1 cellular context compared by ENCODE assay signal in genomic region chr3:112377418-112378071, GRCh38.
A peak's percentile ranks its signal among the peaks of the same experiment; 100 is the strongest.
TF ChIP-seq lines count a peak whose summit lies in the region.

No MANE protein-coding gene starts in this region.

TF ChIP-seq in HEK293, 187 proteins besides CTCF, POLR2A, EP300 and RAD21 (continued from another document):
- TF ChIP-seq ZBTB26 (tag by site-specific recombination; optimal IDR thresholded peaks at IDR 0.05) = no peak
- TF ChIP-seq GFI1B (tag by site-specific recombination; IDR thresholded peaks at IDR 0.05) = no peak
- no peak for TF ChIP-seq REPIN1 (tag by site-specific recombination; IDR thresholded peaks at IDR 0.05; ENCODE audit: low read depth)
- TF ChIP-seq ZNF560 (tag by site-specific recombination; IDR thresholded peaks at IDR 0.05; ENCODE audit: borderline replicate concordance) = no peak
- no peak for TF ChIP-seq ZBTB7A (tag by site-specific recombination; IDR thresholded peaks at IDR 0.05; ENCODE audit: low read depth)
- no peak for TF ChIP-seq ZNF133 (tag by site-specific recombination; IDR thresholded peaks at IDR 0.05)
- no peak for TF ChIP-seq ZNF26 (tag by site-specific recombination; IDR thresholded peaks at IDR 0.05)
- no peak for TF ChIP-seq ZBTB44 (tag by site-specific recombination; IDR thresholded peaks at IDR 0.05)
- no peak for TF ChIP-seq PBX3 (CRISPR knock-in tag; IDR thresholded peaks at IDR 0.05)
- TF ChIP-seq MZF1 (tag by site-specific recombination; IDR thresholded peaks at IDR 0.05; ENCODE audit: borderline replicate concordance) = no peak
- no peak for TF ChIP-seq ZNF223 (tag by site-specific recombination; IDR thresholded peaks at IDR 0.05)
- TF ChIP-seq ZFP69B (tag by site-specific recombination; IDR thresholded peaks at IDR 0.05) = no peak
- TF ChIP-seq ZNF785 (tag by site-specific recombination; IDR thresholded peaks at IDR 0.05) = no peak
- TF ChIP-seq ZNF23 (tag by site-specific recombination; IDR thresholded peaks at IDR 0.05; ENCODE audit: borderline replicate concordance) = no peak
- 0 out of 2 replicates have a peak, but pooled peaks have one; percentile 31 for TF ChIP-seq SP7 (tag by site-specific recombination; IDR thresholded peaks at IDR 0.05)
- no peak for TF ChIP-seq TRIM28 (IDR thresholded peaks at IDR 0.05; ENCODE audit: borderline replicate concordance, low read length)
- TF ChIP-seq GLI2 (tag by site-specific recombination; IDR thresholded peaks at IDR 0.05; ENCODE audit: borderline replicate concordance, low read depth) = no peak
- TF ChIP-seq KLF10 (tag by site-specific recombination; IDR thresholded peaks at IDR 0.05) = peak; percentile 24; the same call in 1 of the 2 replicates
- TF ChIP-seq ZNF658 (tag by site-specific recombination; IDR thresholded peaks at IDR 0.05) = no peak
- peak; percentile 69 for TF ChIP-seq WT1 (tag by site-specific recombination; IDR thresholded peaks at IDR 0.05)
- peak; percentile 62 for TF ChIP-seq PRDM6 (tag by site-specific recombination; IDR thresholded peaks at IDR 0.05)
